Comparison of ENCODE assay signal across 19 cellular contexts in the genomic region with DNA sequence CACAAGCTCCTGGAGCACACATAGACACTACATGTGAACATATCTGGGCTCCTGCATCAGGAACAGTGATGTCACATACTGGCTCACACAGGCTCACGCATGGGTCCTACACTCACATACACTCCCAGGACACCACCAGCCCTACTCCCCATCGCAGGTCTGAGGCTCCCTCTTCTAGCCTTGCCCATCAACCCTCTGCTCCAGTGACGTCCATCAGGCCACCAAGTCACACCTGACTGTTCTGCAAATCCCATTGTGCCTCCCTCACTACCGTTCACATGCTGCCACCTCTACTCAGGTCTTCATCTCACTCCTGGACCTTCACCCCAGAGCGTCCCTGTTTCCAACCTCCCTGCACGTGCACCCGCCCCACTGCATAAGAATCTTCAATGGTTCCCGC. TPM values are rescaled to one million over a fixed set of nuclear protein-coding genes. Genes with fewer than 3 reads are reported as not detected.
DNase-seq lines count a peak whose midpoint lies in the region; ATAC-seq, FAIRE-seq and TF ChIP-seq lines count a peak whose summit lies in the region.
"Had no signal": no experiment of that assay in that cellular context is flagged by ENCODE, and none has a peak within 500 bp of the region (broad histone marks: within the 10 kb centered on the region; RNA-seq: fewer than 3 reads in every experiment).

No MANE protein-coding gene starts in this region.

- no peak for TF ChIP-seq POLR2A in thyroid gland (IDR thresholded peaks at IDR 0.05)

- H3K56ac ChIP-seq in H9 (ENCODE audit: insufficient read length, low read depth, low read length), result no peak overlapping the region

- H3K79me2 ChIP-seq in H9 (ENCODE audit: insufficient read depth, low read length), result no peaks in the 10 kb centered on the region

- no peak overlapping the region for H3K4me3 Mint-ChIP-seq in activated CD8-positive, alpha-beta T cell treated with anti-CD3 and anti-CD28 coated beads, Interleukin-2, amount 10 ng/mL, durations not matched to agents 7 days and 5 days
- no peak overlapping the region for H3K4me3 Mint-ChIP-seq in activated CD8-positive, alpha-beta T cell treated with anti-CD3 and anti-CD28 coated beads for 36 hours
- H3K4me3 Mint-ChIP-seq in H9 (no peak overlapping the region; a peak in 1 of 5 replicates), nephron progenitor cell (no peak overlapping the region), natural killer cell (no peak overlapping the region)
- H3K4me3 Mint-ChIP-seq: B cell; CD4-positive, alpha-beta T cell; GM23338 had no signal

- intact Hi-C loops in activated CD8-positive, alpha-beta T cell treated with anti-CD3 and anti-CD28 coated beads for 36 hours (cut with micrococcal nuclease), result no loop called here
- intact Hi-C loops in natural killer cell (cut with micrococcal nuclease) (no loop called here), thyroid gland (cut with DNase I) (no loop called here)

- H2AK5ac ChIP-seq in H9 (ENCODE audit: insufficient read length, low read length), result no peak overlapping the region

- no peaks in the 10 kb centered on the region for H3K9me3 ChIP-seq in H9 (ENCODE audit: control insufficient read depth, low read depth, low read length)
- no peaks in the 10 kb centered on the region for H3K9me3 ChIP-seq in thyroid gland

- DNase-seq in activated CD8-positive, alpha-beta T cell treated with anti-CD3 and anti-CD28 coated beads, Interleukin-2, amount 10 ng/mL, durations not matched to agents 7 days and 5 days, result no peak
- no peak for DNase-seq in activated CD8-positive, alpha-beta T cell treated with anti-CD3 and anti-CD28 coated beads for 36 hours
- DNase-seq in H9 (no peak), bronchial epithelial cell (ENCODE audit: low read depth) (no peak), nephron progenitor cell (no peak), natural killer cell (no peak), thyroid gland (no peak)
- DNase-seq: ACHN; C1 segment of cervical spinal cord; CD4-positive, alpha-beta T cell; DMS79; H7 had no signal

- H3K27ac ChIP-seq in H9 (ENCODE audit: insufficient read length, low read depth, low read length), result no peak overlapping the region
- H3K27ac ChIP-seq in thyroid gland, result no peak overlapping the region

- peak; percentile 81 for FAIRE-seq in bronchial epithelial cell (lab: Jason Lieb, UNC)
- FAIRE-seq: GM12878, GM18507 had no signal

- no peak for ATAC-seq in activated CD8-positive, alpha-beta T cell treated with anti-CD3 and anti-CD28 coated beads, Interleukin-2, amount 10 ng/mL, durations not matched to agents 7 days and 5 days
- ATAC-seq in activated CD8-positive, alpha-beta T cell treated with anti-CD3 and anti-CD28 coated beads for 36 hours, result no peak
- ATAC-seq in GM19328 (IDR thresholded peaks at IDR 0.05; ENCODE audit: unreplicated experiment) (no peak), natural killer cell (no peak)
- ATAC-seq: GM12878, GM23338 had no signal

- WGBS in H9 (ENCODE audit: extremely low coverage, insufficient read length, low lambda C conversion rate), result no CpG with 5 or more reads among the region's 8 CpGs
- WGBS in thyroid gland, 2 donors, result 93 to 96% methylated on average over 8 of the region's 8 CpGs

- no peak overlapping the region for H2BK20ac ChIP-seq in H9 (ENCODE audit: low read depth, low read length, poor library complexity, severe bottlenecking)

- no peak overlapping the region for H3K18ac ChIP-seq in H9 (ENCODE audit: insufficient read length, low read depth, low read length)

- CTCF ChIA-PET in activated CD8-positive, alpha-beta T cell treated with anti-CD3 and anti-CD28 coated beads, Interleukin-2, amount 10 ng/mL, durations not matched to agents 7 days and 5 days (lab: Charles Lee), result no interaction called here
- CTCF ChIA-PET in activated CD8-positive, alpha-beta T cell treated with anti-CD3 and anti-CD28 coated beads for 36 hours (lab: Charles Lee), result interaction anchor here (0.7 kb wide), 1 partner anchor 90 kb away, joined by 3 read pairs; no protein-coding TSS in a partner anchor

- H3K36me3 Mint-ChIP-seq in activated CD8-positive, alpha-beta T cell treated with anti-CD3 and anti-CD28 coated beads, Interleukin-2, amount 10 ng/mL, durations not matched to agents 7 days and 5 days (ENCODE audit: low read depth), result peaks cover 5% of the 10 kb centered on the region
- H3K36me3 Mint-ChIP-seq in activated CD8-positive, alpha-beta T cell treated with anti-CD3 and anti-CD28 coated beads for 36 hours (ENCODE audit: low read depth), result peaks cover 3% of the 10 kb centered on the region
- H3K36me3 Mint-ChIP-seq in H9 (ENCODE audit: insufficient read depth in 1 of 3, low read depth in 3 of 3) (peaks cover 0 to 3% (median 0%) of the 10 kb centered on the region in 3 experiments; a peak in 1 of 7 replicates), nephron progenitor cell (ENCODE audit: low read depth) (no peaks in the 10 kb centered on the region), natural killer cell (no peaks in the 10 kb centered on the region)

- H3T11ph ChIP-seq in H9 (ENCODE audit: low read length), result no peak overlapping the region

- no peaks in the 10 kb centered on the region for H3K36me3 ChIP-seq in bronchial epithelial cell (ENCODE audit: control insufficient read depth, insufficient read depth, low read length)
- no peaks in the 10 kb centered on the region for H3K36me3 ChIP-seq in thyroid gland

- no peaks in the 10 kb centered on the region for H3K27me3 ChIP-seq in H9 (ENCODE audit: insufficient read depth, low read length)
- no peaks in the 10 kb centered on the region for H3K27me3 ChIP-seq in bronchial epithelial cell (ENCODE audit: control insufficient read depth, insufficient read depth, low read length)
- no peaks in the 10 kb centered on the region for H3K27me3 ChIP-seq in thyroid gland

- no peaks in the 10 kb centered on the region for H3K9me3 Mint-ChIP-seq in activated CD8-positive, alpha-beta T cell treated with anti-CD3 and anti-CD28 coated beads, Interleukin-2, amount 10 ng/mL, durations not matched to agents 7 days and 5 days (ENCODE audit: insufficient read depth)
- H3K9me3 Mint-ChIP-seq in activated CD8-positive, alpha-beta T cell treated with anti-CD3 and anti-CD28 coated beads for 36 hours, result no peaks in the 10 kb centered on the region
- H3K9me3 Mint-ChIP-seq in H9 (no peaks in the 10 kb centered on the region; a peak in 1 of 5 replicates), nephron progenitor cell (no peaks in the 10 kb centered on the region), natural killer cell (no peaks in the 10 kb centered on the region)
- H3K9me3 Mint-ChIP-seq: CD4-positive, alpha-beta T cell had no signal

- H4K5ac ChIP-seq in H9 (ENCODE audit: insufficient read length, low read depth, low read length), result no peak overlapping the region

- no peaks in the 10 kb centered on the region for H3K27me3 Mint-ChIP-seq in activated CD8-positive, alpha-beta T cell treated with anti-CD3 and anti-CD28 coated beads, Interleukin-2, amount 10 ng/mL, durations not matched to agents 7 days and 5 days (ENCODE audit: low read depth)
- H3K27me3 Mint-ChIP-seq in activated CD8-positive, alpha-beta T cell treated with anti-CD3 and anti-CD28 coated beads for 36 hours, result no peaks in the 10 kb centered on the region
- H3K27me3 Mint-ChIP-seq in H9 (ENCODE audit: low read depth) (peaks cover 2% of the 10 kb centered on the region; the same call in 1 of the 2 replicates), nephron progenitor cell (ENCODE audit: low read depth, poor library complexity) (peaks cover 9% of the 10 kb centered on the region), natural killer cell (ENCODE audit: low read depth in 2 of 2) (no peaks in the 10 kb centered on the region)
- H3K27me3 Mint-ChIP-seq: B cell; CD4-positive, alpha-beta T cell had no signal

- H3K9ac ChIP-seq in H9 (ENCODE audit: extremely low read depth, insufficient read length, low read length), result no peak overlapping the region

- H3K23ac ChIP-seq in H9 (ENCODE audit: insufficient read length, low read depth, low read length), result no peak overlapping the region

- H3K4me1 Mint-ChIP-seq in activated CD8-positive, alpha-beta T cell treated with anti-CD3 and anti-CD28 coated beads, Interleukin-2, amount 10 ng/mL, durations not matched to agents 7 days and 5 days (ENCODE audit: low read depth), result peaks cover 16% of the 10 kb centered on the region
- peaks cover 7% of the 10 kb centered on the region for H3K4me1 Mint-ChIP-seq in activated CD8-positive, alpha-beta T cell treated with anti-CD3 and anti-CD28 coated beads for 36 hours (ENCODE audit: low read depth)
- H3K4me1 Mint-ChIP-seq in H9, result peaks cover 5 to 8% of the 10 kb centered on the region in 2 experiments
- peaks cover 12% of the 10 kb centered on the region for H3K4me1 Mint-ChIP-seq in nephron progenitor cell
- H3K4me1 Mint-ChIP-seq in natural killer cell, result peaks cover 20 to 49% of the 10 kb centered on the region in 2 donors
- H3K4me1 Mint-ChIP-seq: B cell had no signal

- H3K4me1 ChIP-seq in H9 (ENCODE audit: insufficient read depth, low read length) (no peaks in the 10 kb centered on the region), thyroid gland (no peaks in the 10 kb centered on the region)

- H3K79me1 ChIP-seq in H9 (ENCODE audit: insufficient read depth, low read depth, low read length, poor library complexity, severe bottlenecking), result no peaks in the 10 kb centered on the region

- no peak overlapping the region for H2BK15ac ChIP-seq in H9 (ENCODE audit: low read depth, low read length)

- H3K14ac ChIP-seq in H9 (ENCODE audit: insufficient read depth, low read length), result no peak overlapping the region

- no peaks in the 10 kb centered on the region for H3K23me2 ChIP-seq in H9 (ENCODE audit: insufficient read length, low read depth, low read length, poor library complexity, severe bottlenecking)

- H3K27ac Mint-ChIP-seq in activated CD8-positive, alpha-beta T cell treated with anti-CD3 and anti-CD28 coated beads, Interleukin-2, amount 10 ng/mL, durations not matched to agents 7 days and 5 days, result peak overlapping the region; percentile 12
- H3K27ac Mint-ChIP-seq in activated CD8-positive, alpha-beta T cell treated with anti-CD3 and anti-CD28 coated beads for 36 hours, result no peak overlapping the region
- H3K27ac Mint-ChIP-seq in H9 (peak overlapping the region; percentile 43 to 52 (median 47); a peak in 3 of 7 replicates), nephron progenitor cell (peak overlapping the region; percentile 89), natural killer cell (no peak overlapping the region)
- H3K27ac Mint-ChIP-seq: B cell; CD4-positive, alpha-beta T cell; GM23338 had no signal

- no peak overlapping the region for H2BK120ac ChIP-seq in H9 (ENCODE audit: low read depth, low read length, poor library complexity, severe bottlenecking)

- H2BK5ac ChIP-seq in H9 (ENCODE audit: insufficient read length, low read length), result no peak overlapping the region

- H3K4me2 ChIP-seq in H9 (ENCODE audit: insufficient read depth, insufficient read length, low read length), result no peak overlapping the region
- H3K4me2 ChIP-seq: GM23338 had no signal

- TF ChIP-seq CTCF in activated CD8-positive, alpha-beta T cell treated with anti-CD3 and anti-CD28 coated beads for 36 hours (IDR thresholded peaks at IDR 0.05), result no peak
- TF ChIP-seq CTCF in H9 (conservative IDR thresholded peaks at IDR 0.05) (no peak), bronchial epithelial cell (IDR thresholded peaks at IDR 0.05; ENCODE audit: insufficient read depth, low read length, severe bottlenecking) (no peak), nephron progenitor cell (IDR thresholded peaks at IDR 0.05) (no peak), natural killer cell (IDR thresholded peaks at IDR 0.05) (no peak), thyroid gland (IDR thresholded peaks at IDR 0.05) (no peak)

- no peak overlapping the region for H2BK12ac ChIP-seq in H9 (ENCODE audit: insufficient read length, low read depth, low read length)

- no peak overlapping the region for H4K8ac ChIP-seq in H9 (replicated peaks; ENCODE audit: insufficient read length, low read depth, low read length)

- H4K20me1 ChIP-seq in H9 (ENCODE audit: control insufficient read depth, insufficient read depth, insufficient read length), result peaks cover 2% of the 10 kb centered on the region

- no peak overlapping the region for H2AFZ ChIP-seq in H9 (ENCODE audit: low read length)
- H2AFZ ChIP-seq: GM23338 had no signal

- POLR2A ChIA-PET in activated CD8-positive, alpha-beta T cell treated with anti-CD3 and anti-CD28 coated beads, Interleukin-2, amount 10 ng/mL, durations not matched to agents 7 days and 5 days (lab: Charles Lee), result no interaction called here
- POLR2A ChIA-PET in activated CD8-positive, alpha-beta T cell treated with anti-CD3 and anti-CD28 coated beads for 36 hours (lab: Charles Lee), result no interaction called here

- no peak overlapping the region for H4K91ac ChIP-seq in H9 (ENCODE audit: insufficient read length, low read depth, low read length)

- H3K4me3 ChIP-seq in bronchial epithelial cell (ENCODE audit: low read depth, low read length) (no peak overlapping the region), thyroid gland (replicated peaks in 1 of 3) (no peak overlapping the region)
- H3K4me3 ChIP-seq: GM12878, GM23338 had no signal

- H3K4ac ChIP-seq in H9 (ENCODE audit: low read depth, low read length), result no peak overlapping the region

RNA-seq across cellular contexts. Expression of a gene that starts 18.1 kb away (rescaled TPM):
- 1 to 10 TPM; 1.0 to 1.1 TPM for total RNA-seq in activated CD8-positive, alpha-beta T cell treated with anti-CD3 and anti-CD28 coated beads, Interleukin-2, amount 10 ng/mL, durations not matched to agents 7 days and 5 days
- under 1 TPM; 0.56 to 0.58 TPM for total RNA-seq in activated CD8-positive, alpha-beta T cell treated with anti-CD3 and anti-CD28 coated beads for 36 hours
- 0.70 and 0.75 TPM in 2 replicates for total RNA-seq in H9 (2021)
- under 0.01 and 0.13 TPM in 2 replicates for total RNA-seq in bronchial epithelial cell
- total RNA-seq in natural killer cell, result 1 to 10 TPM; 6.6 to 7.3 (median 6.9) TPM
- total RNA-seq in thyroid gland, result under 1 TPM in 1 of 4 donors, not detected in 3; 0.81 TPM
- total RNA-seq: A172, G401 had no signal

RNA-seq across cellular contexts. Expression of a gene that starts 33.6 kb away (rescaled TPM):
- 10 to 100 TPM; 19.3 to 19.4 TPM for total RNA-seq in activated CD8-positive, alpha-beta T cell treated with anti-CD3 and anti-CD28 coated beads, Interleukin-2, amount 10 ng/mL, durations not matched to agents 7 days and 5 days
- 10 to 100 TPM; 17.3 to 17.5 TPM for total RNA-seq in activated CD8-positive, alpha-beta T cell treated with anti-CD3 and anti-CD28 coated beads for 36 hours
- total RNA-seq in H9 (2021) (44.2 and 48.4 TPM in 2 replicates), bronchial epithelial cell (8.7 and 10.0 TPM in 2 replicates), natural killer cell (10 to 100 TPM in 1 of 3 donors, 1 to 10 TPM in 2; 7.9 to 10.7 (median 9.9) TPM), thyroid gland (10 to 100 TPM; 16.1 to 32.0 (median 26.9) TPM)

RNA-seq across cellular contexts. Expression of a gene that starts 34.0 kb away (rescaled TPM):
- 10 to 100 TPM; 27.0 to 36.1 TPM for total RNA-seq in activated CD8-positive, alpha-beta T cell treated with anti-CD3 and anti-CD28 coated beads, Interleukin-2, amount 10 ng/mL, durations not matched to agents 7 days and 5 days
- total RNA-seq in activated CD8-positive, alpha-beta T cell treated with anti-CD3 and anti-CD28 coated beads for 36 hours, result 10 to 100 TPM; 22.8 to 30.9 TPM
- total RNA-seq in H9 (2021), result 44.2 and 46.4 TPM in 2 replicates
- total RNA-seq in bronchial epithelial cell, result 26.6 and 30.5 TPM in 2 replicates
- total RNA-seq in natural killer cell, result 10 to 100 TPM; 51.3 to 75.0 (median 64.8) TPM
- 100 to 1,000 TPM in 3 of 4 donors, 10 to 100 TPM in 1; 65.8 to 123 (median 111) TPM for total RNA-seq in thyroid gland

RNA-seq across cellular contexts. Expression of a gene that starts 50.1 kb away (rescaled TPM):
- 10 to 100 TPM; 82.4 to 86.6 TPM for total RNA-seq in activated CD8-positive, alpha-beta T cell treated with anti-CD3 and anti-CD28 coated beads, Interleukin-2, amount 10 ng/mL, durations not matched to agents 7 days and 5 days
- 10 to 100 TPM; 92.9 to 94.2 TPM for total RNA-seq in activated CD8-positive, alpha-beta T cell treated with anti-CD3 and anti-CD28 coated beads for 36 hours
- total RNA-seq in H9 (2021), result 86.0 and 93.1 TPM in 2 replicates
- total RNA-seq in bronchial epithelial cell, result 12.4 and 13.6 TPM in 2 replicates
- total RNA-seq in natural killer cell, result 10 to 100 TPM; 37.0 to 45.0 (median 37.3) TPM
- 10 to 100 TPM; 37.9 to 50.2 (median 43.1) TPM for total RNA-seq in thyroid gland

Comparison
In these comparisons a context has a peak if more than half of its experiments do, and no peak if none do; other contexts are left out.
1. H3K27ac Mint-ChIP-seq: peak in activated CD8-positive, alpha-beta T cell treated with anti-CD3 and anti-CD28 coated beads, Interleukin-2, amount 10 ng/mL, durations not matched to agents 7 days and 5 days (single experiment), H9 (3 of 3) and nephron progenitor cell (single experiment); none in activated CD8-positive, alpha-beta T cell treated with anti-CD3 and anti-CD28 coated beads for 36 hours (single experiment) and natural killer cell (0 of 2).